Comparison of ENCODE assay signal across 19 cellular contexts in genomic region chrX:133434197-133434820, GRCh38. TPM values are rescaled to one million over a fixed set of nuclear protein-coding genes. Genes with fewer than 3 reads are reported as not detected.
"Had no signal": no experiment of that assay in that cellular context is flagged by ENCODE, and none has a peak within 500 bp of the region (broad histone marks: within the 10 kb centered on the region; RNA-seq: fewer than 3 reads in every experiment).

No MANE protein-coding gene starts in this region.

- H3K4me1 ChIP-seq: foreskin keratinocyte, right atrium auricular region, tibial artery had no signal

- H3K9me3 Mint-ChIP-seq: activated naive CD4-positive, alpha-beta T cell treated with anti-CD3 and anti-CD28 coated beads, Interleukin-2, amount 50 U/mL, for 72 hours; immature natural killer cell; nephron; stimulated activated memory B cell treated with anti-CD40 and anti-IgM and Interleukin-4, amounts not matched to agents 10 μg/mL and 1 μg/mL and 100 μg/mL, for 72 hours had no signal

- H3K4me1 Mint-ChIP-seq: activated B cell treated with CpG ODN at 0.5 μM for 24 hours; immature natural killer cell; stimulated activated memory B cell treated with anti-CD40 and anti-IgM and Interleukin-4, amounts not matched to agents 10 μg/mL and 1 μg/mL and 100 μg/mL, for 72 hours had no signal

- H3K27ac ChIP-seq: foreskin keratinocyte, right atrium auricular region, tibial artery had no signal

- H3K4me3 ChIP-seq: right atrium auricular region, tibial artery had no signal

- H3K4me3 Mint-ChIP-seq: activated B cell treated with CpG ODN at 0.5 μM for 24 hours; activated CD8-positive, alpha-beta T cell treated with anti-CD3 and anti-CD28 coated beads, Interleukin-2, amount 10 ng/mL, durations not matched to agents 7 days and 5 days; immature natural killer cell; nephron; stimulated activated memory B cell treated with anti-CD40 and anti-IgM and Interleukin-4, amounts not matched to agents 10 μg/mL and 1 μg/mL and 100 μg/mL, for 72 hours had no signal

- H3K27ac Mint-ChIP-seq: activated B cell treated with CpG ODN at 0.5 μM for 24 hours; activated CD8-positive, alpha-beta T cell treated with anti-CD3 and anti-CD28 coated beads, Interleukin-2, amount 10 ng/mL, durations not matched to agents 7 days and 5 days; activated naive CD4-positive, alpha-beta T cell treated with anti-CD3 and anti-CD28 coated beads, Interleukin-2, amount 50 U/mL, for 72 hours; immature natural killer cell; nephron; stimulated activated memory B cell treated with anti-CD40 and anti-IgM and Interleukin-4, amounts not matched to agents 10 μg/mL and 1 μg/mL and 100 μg/mL, for 72 hours had no signal

- H3K27me3 ChIP-seq: foreskin keratinocyte, right atrium auricular region, tibial artery had no signal

- H3K36me3 ChIP-seq: right atrium auricular region, tibial artery had no signal

- DNase-seq: activated B cell treated with CpG ODN at 0.5 μM for 24 hours; activated CD4-positive, alpha-beta T cell treated with anti-CD3 and anti-CD28 coated beads for 48 hours; activated CD8-positive, alpha-beta memory T cell treated with anti-CD3 and anti-CD28 coated beads, Interleukin-2, amount 50 U/mL, for 4 hours; activated CD8-positive, alpha-beta T cell treated with anti-CD3 and anti-CD28 coated beads, Interleukin-2, amount 10 ng/mL, durations not matched to agents 7 days and 5 days; activated gamma-delta T cell; activated T-cell treated with anti-CD3 and anti-CD28 coated beads, Interleukin-2, amount 50 U/mL, for 48 hours; central memory CD4-positive, alpha-beta T cell; cortex of kidney; effector CD4-positive, alpha-beta T cell; foreskin keratinocyte; immature natural killer cell; mesendoderm; occipital lobe; stimulated activated CD4-positive, alpha-beta T cell treated with anti-CD3 and anti-CD28 coated beads, Interleukin-2, amount 100 ng/mL, for 48 hours; tibial artery had no signal

- ATAC-seq: activated CD8-positive, alpha-beta T cell treated with anti-CD3 and anti-CD28 coated beads, Interleukin-2, amount 10 ng/mL, durations not matched to agents 7 days and 5 days; activated naive CD4-positive, alpha-beta T cell treated with anti-CD3 and anti-CD28 coated beads, Interleukin-2, amount 50 U/mL, for 72 hours; foreskin keratinocyte; stimulated activated memory B cell treated with anti-CD40 and anti-IgM and Interleukin-4, amounts not matched to agents 10 μg/mL and 1 μg/mL and 100 μg/mL, for 72 hours had no signal

- H3K36me3 Mint-ChIP-seq: activated naive CD4-positive, alpha-beta T cell treated with anti-CD3 and anti-CD28 coated beads, Interleukin-2, amount 50 U/mL, for 72 hours; immature natural killer cell; stimulated activated memory B cell treated with anti-CD40 and anti-IgM and Interleukin-4, amounts not matched to agents 10 μg/mL and 1 μg/mL and 100 μg/mL, for 72 hours had no signal

- H3K27me3 Mint-ChIP-seq: activated B cell treated with CpG ODN at 0.5 μM for 24 hours; stimulated activated memory B cell treated with anti-CD40 and anti-IgM and Interleukin-4, amounts not matched to agents 10 μg/mL and 1 μg/mL and 100 μg/mL, for 72 hours had no signal

- H3K9me3 ChIP-seq: right atrium auricular region, tibial artery had no signal

RNA-seq across cellular contexts. Expression of gene GPC4, which starts 19.0 kb away (rescaled TPM):
- total RNA-seq: activated CD8-positive, alpha-beta T cell treated with anti-CD3 and anti-CD28 coated beads, Interleukin-2, amount 10 ng/mL, durations not matched to agents 7 days and 5 days had no signal
- polyA plus RNA-seq: immature natural killer cell had no signal
